In genomic region chr10:78992333-78992732, GRCh38 we compare ENCODE assay signal across 16 cellular contexts.
DNase-seq lines count a peak whose midpoint lies in the region; ATAC-seq and TF ChIP-seq lines count a peak whose summit lies in the region.
"Had no signal": no experiment of that assay in that cellular context is flagged by ENCODE, and none has a peak within 500 bp of the region (broad histone marks: within the 10 kb centered on the region; RNA-seq: fewer than 3 reads in every experiment).

No MANE protein-coding gene starts in this region.

- no peak overlapping the region for H3K4me3 ChIP-seq in GM23338
- H3K4me3 ChIP-seq: thyroid gland had no signal

- no peaks in the 10 kb centered on the region for H3K9me3 Mint-ChIP-seq in GM23338
- H3K9me3 Mint-ChIP-seq in memory B cell: no peaks in the 10 kb centered on the region
- H3K9me3 Mint-ChIP-seq: activated CD4-positive, alpha-beta memory T cell treated with anti-CD3 and anti-CD28 coated beads for 36 hours; neural crest cell had no signal

- H3K4me1 Mint-ChIP-seq in GM23338 (peaks cover 29% of the 10 kb centered on the region; the same call in 2 of the 3 replicates), memory B cell (peaks cover 21% of the 10 kb centered on the region)

- H3K79me2 ChIP-seq in GM23338 (replicated peaks; ENCODE audit: insufficient read depth): no peaks in the 10 kb centered on the region

- H3K27me3 ChIP-seq in GM23338 (ENCODE audit: insufficient read depth): no peaks in the 10 kb centered on the region
- H3K27me3 ChIP-seq: thyroid gland had no signal

- H3K27me3 Mint-ChIP-seq in GM23338 (ENCODE audit: insufficient read depth, low read depth, poor library complexity): peaks cover 5% of the 10 kb centered on the region
- H3K27me3 Mint-ChIP-seq in memory B cell: peaks cover 16% of the 10 kb centered on the region

- H3K36me3 Mint-ChIP-seq in GM23338 (ENCODE audit: low read depth) (no peaks in the 10 kb centered on the region), memory B cell (no peaks in the 10 kb centered on the region)
- H3K36me3 Mint-ChIP-seq: activated CD4-positive, alpha-beta memory T cell treated with anti-CD3 and anti-CD28 coated beads for 36 hours had no signal

- no peaks in the 10 kb centered on the region for H3K36me3 ChIP-seq in GM23338 (ENCODE audit: insufficient read depth)
- H3K36me3 ChIP-seq: thyroid gland had no signal

- no peak overlapping the region for H3K27ac ChIP-seq in GM23338 (ENCODE audit: low read depth)
- H3K27ac ChIP-seq: RWPE1, thyroid gland had no signal

- 0 out of 2 replicates have a peak overlapping the region, but pooled peaks have one; percentile 23 for H2AFZ ChIP-seq in GM23338

- H3K27ac Mint-ChIP-seq in GM23338 (no peak overlapping the region), memory B cell (no peak overlapping the region)
- H3K27ac Mint-ChIP-seq: activated CD4-positive, alpha-beta memory T cell treated with anti-CD3 and anti-CD28 coated beads for 36 hours had no signal

- H3K9me2 ChIP-seq in GM23338 (ENCODE audit: insufficient read depth): no peaks in the 10 kb centered on the region

- H3K4me3 Mint-ChIP-seq in GM23338 (no peak overlapping the region), memory B cell (no peak overlapping the region)
- H3K4me3 Mint-ChIP-seq: activated CD4-positive, alpha-beta memory T cell treated with anti-CD3 and anti-CD28 coated beads for 36 hours; neural crest cell had no signal

- no peaks in the 10 kb centered on the region for H3K4me1 ChIP-seq in GM23338 (ENCODE audit: insufficient read depth)

- DNase-seq in GM23338 (ENCODE audit: low spot score): no peak
- DNase-seq in memory B cell (ENCODE audit: low spot score in 2 of 2): peak in 1 of 2 donors; percentile 31
- DNase-seq in NCI-H748 treated with DMSO at 0.1 percent for 48 hours (lab: John Stamatoyannopoulos, UW): no peak
- no peak for DNase-seq in AG08395 (ENCODE audit: low spot score)
- DNase-seq in mesenteric fat pad (ENCODE audit: low spot score): no peak
- DNase-seq: activated CD4-positive, alpha-beta memory T cell treated with anti-CD3 and anti-CD28 coated beads for 36 hours; activated naive CD4-positive, alpha-beta T cell treated with Interleukin-2 at 50 U/mL for 16 hours; head of caudate nucleus; NCI-H1694 treated with DMSO at 0.1 percent for 48 hours; NCI-H524 treated with DMSO at 0.1 percent for 48 hours; thyroid gland had no signal

- no peaks in the 10 kb centered on the region for H4K20me1 ChIP-seq in GM23338 (replicated peaks; ENCODE audit: insufficient read depth)

- no peak for TF ChIP-seq CTCF in GM23338 (conservative IDR thresholded peaks at IDR 0.05; ENCODE audit: low read depth in 2 of 2)

- no peaks in the 10 kb centered on the region for H3F3A ChIP-seq in GM23338 (replicated peaks; ENCODE audit: low read depth)

- peak; percentile 80 for ATAC-seq in GM18868 (IDR thresholded peaks at IDR 0.05; ENCODE audit: unreplicated experiment)
- peak; percentile 56; the same call in 2 of the 3 replicates for ATAC-seq in GM23338
- peak; percentile 81 for ATAC-seq in HG03571 (IDR thresholded peaks at IDR 0.05; ENCODE audit: unreplicated experiment)
- ATAC-seq in memory B cell (ENCODE audit: low read depth): peak; percentile 91
- ATAC-seq in GM18873 (IDR thresholded peaks at IDR 0.05; ENCODE audit: low FRiP score, unreplicated experiment): no peak

- no peak overlapping the region for H3K4me2 ChIP-seq in GM23338

TF ChIP-seq in GM23338, 12 proteins besides CTCF, POLR2A, EP300 and RAD21 (continues in another document):
- TF ChIP-seq POLR2AphosphoS5 (IDR thresholded peaks at IDR 0.05; ENCODE audit: low read depth) (no peak), JUNB (IDR thresholded peaks at IDR 0.05; ENCODE audit: unreplicated experiment) (no peak), CREB1 (CRISPR knock-in tag; IDR thresholded peaks at IDR 0.05; ENCODE audit: low read depth) (no peak), NANOG (IDR thresholded peaks at IDR 0.05; ENCODE audit: borderline replicate concordance) (no peak), STAT1 (IDR thresholded peaks at IDR 0.05; ENCODE audit: unreplicated experiment) (no peak), REST (IDR thresholded peaks at IDR 0.05; ENCODE audit: unreplicated experiment) (no peak), EZH2 (IDR thresholded peaks at IDR 0.05; ENCODE audit: low read depth, unreplicated experiment) (no peak), EZH2phosphoT487 (IDR thresholded peaks at IDR 0.05; ENCODE audit: unreplicated experiment) (no peak), ZNF114 (CRISPR knock-in tag; IDR thresholded peaks at IDR 0.05) (no peak)
- TF ChIP-seq, protein P1, sequence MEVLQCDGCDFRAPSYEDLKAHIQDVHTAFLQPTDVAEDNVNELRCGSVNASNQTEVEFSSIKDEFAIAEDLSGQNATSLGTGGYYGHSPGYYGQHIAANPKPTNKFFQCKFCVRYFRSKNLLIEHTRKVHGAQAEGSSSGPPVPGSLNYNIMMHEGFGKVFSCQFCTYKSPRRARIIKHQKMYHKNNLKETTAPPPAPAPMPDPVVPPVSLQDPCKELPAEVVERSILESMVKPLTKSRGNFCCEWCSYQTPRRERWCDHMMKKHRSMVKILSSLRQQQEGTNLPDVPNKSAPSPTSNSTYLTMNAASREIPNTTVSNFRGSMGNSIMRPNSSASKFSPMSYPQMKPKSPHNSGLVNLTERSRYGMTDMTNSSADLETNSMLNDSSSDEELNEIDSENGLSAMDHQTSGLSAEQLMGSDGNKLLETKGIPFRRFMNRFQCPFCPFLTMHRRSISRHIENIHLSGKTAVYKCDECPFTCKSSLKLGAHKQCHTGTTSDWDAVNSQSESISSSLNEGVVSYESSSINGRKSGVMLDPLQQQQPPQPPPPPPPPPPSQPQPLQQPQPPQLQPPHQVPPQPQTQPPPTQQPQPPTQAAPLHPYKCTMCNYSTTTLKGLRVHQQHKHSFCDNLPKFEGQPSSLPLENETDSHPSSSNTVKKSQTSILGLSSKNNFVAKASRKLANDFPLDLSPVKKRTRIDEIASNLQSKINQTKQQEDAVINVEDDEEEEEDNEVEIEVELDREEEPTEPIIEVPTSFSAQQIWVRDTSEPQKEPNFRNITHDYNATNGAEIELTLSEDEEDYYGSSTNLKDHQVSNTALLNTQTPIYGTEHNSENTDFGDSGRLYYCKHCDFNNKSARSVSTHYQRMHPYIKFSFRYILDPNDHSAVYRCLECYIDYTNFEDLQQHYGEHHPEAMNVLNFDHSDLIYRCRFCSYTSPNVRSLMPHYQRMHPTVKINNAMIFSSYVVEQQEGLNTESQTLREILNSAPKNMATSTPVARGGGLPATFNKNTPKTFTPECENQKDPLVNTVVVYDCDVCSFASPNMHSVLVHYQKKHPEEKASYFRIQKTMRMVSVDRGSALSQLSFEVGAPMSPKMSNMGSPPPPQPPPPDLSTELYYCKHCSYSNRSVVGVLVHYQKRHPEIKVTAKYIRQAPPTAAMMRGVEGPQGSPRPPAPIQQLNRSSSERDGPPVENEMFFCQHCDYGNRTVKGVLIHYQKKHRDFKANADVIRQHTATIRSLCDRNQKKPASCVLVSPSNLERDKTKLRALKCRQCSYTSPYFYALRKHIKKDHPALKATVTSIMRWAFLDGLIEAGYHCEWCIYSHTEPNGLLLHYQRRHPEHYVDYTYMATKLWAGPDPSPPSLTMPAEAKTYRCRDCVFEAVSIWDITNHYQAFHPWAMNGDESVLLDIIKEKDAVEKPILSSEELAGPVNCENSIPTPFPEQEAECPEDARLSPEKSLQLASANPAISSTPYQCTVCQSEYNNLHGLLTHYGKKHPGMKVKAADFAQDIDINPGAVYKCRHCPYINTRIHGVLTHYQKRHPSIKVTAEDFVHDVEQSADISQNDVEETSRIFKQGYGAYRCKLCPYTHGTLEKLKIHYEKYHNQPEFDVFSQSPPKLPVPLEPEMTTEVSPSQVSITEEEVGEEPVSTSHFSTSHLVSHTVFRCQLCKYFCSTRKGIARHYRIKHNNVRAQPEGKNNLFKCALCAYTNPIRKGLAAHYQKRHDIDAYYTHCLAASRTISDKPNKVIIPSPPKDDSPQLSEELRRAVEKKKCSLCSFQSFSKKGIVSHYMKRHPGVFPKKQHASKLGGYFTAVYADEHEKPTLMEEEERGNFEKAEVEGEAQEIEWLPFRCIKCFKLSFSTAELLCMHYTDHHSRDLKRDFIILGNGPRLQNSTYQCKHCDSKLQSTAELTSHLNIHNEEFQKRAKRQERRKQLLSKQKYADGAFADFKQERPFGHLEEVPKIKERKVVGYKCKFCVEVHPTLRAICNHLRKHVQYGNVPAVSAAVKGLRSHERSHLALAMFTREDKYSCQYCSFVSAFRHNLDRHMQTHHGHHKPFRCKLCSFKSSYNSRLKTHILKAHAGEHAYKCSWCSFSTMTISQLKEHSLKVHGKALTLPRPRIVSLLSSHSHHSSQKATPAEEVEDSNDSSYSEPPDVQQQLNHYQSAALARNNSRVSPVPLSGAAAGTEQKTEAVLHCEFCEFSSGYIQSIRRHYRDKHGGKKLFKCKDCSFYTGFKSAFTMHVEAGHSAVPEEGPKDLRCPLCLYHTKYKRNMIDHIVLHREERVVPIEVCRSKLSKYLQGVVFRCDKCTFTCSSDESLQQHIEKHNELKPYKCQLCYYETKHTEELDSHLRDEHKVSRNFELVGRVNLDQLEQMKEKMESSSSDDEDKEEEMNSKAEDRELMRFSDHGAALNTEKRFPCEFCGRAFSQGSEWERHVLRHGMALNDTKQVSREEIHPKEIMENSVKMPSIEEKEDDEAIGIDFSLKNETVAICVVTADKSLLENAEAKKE (CRISPR knock-in tag; IDR thresholded peaks at IDR 0.05): no peak
